8 cellular contexts compared by ENCODE assay signal in genomic region chr7:156274557-156274956, GRCh38.
"Had no signal": no experiment of that assay in that cellular context is flagged by ENCODE, and none has a peak within 500 bp of the region (broad histone marks: within the 10 kb centered on the region; RNA-seq: fewer than 3 reads in every experiment).

No MANE protein-coding gene starts in this region.

- ATAC-seq: GM23338, HCT116 had no signal

- DNase-seq: GM23248, GOT3, H7, H9, HCEC 1CT, HFFc6 had no signal

- H3K27ac ChIP-seq: GM23248 had no signal
